ENCODE assay signal across 8 cellular contexts in the genomic region with DNA sequence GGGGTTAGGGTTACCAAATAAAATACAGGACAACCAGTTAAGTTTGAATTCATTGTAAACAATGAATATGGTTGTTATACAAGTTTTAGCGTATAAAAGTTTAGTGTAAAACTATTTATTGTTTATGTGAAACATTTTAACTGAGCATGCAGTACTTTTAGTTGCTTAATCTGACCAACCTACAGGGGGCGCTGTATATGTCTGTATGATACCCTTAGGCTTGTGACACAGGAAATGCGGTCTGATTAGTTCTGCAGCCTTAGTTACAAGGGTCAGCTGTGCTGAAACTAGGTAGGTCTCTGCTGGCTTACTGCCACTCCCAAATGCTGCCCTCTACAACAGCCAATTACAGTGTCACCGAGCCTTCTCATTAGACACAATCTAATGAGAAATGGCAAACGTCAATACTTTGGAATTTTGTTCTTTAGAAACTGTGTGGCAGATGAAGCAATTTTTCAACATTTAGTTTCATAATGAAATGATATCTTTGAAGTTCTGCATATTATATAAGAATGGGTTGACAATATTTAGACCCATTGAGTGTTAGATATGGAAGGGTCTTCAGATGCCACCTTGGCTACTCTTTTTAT. TPM values are rescaled to one million over a fixed set of nuclear protein-coding genes. Genes with fewer than 3 reads are reported as not detected.
DNase-seq lines count a peak whose midpoint lies in the region; ATAC-seq and TF ChIP-seq lines count a peak whose summit lies in the region.

No MANE protein-coding gene starts in this region.

- no peaks in the 10 kb centered on the region for H3K36me3 ChIP-seq in Panc1 (ENCODE audit: control insufficient read depth, insufficient read depth, low read length)

- intact Hi-C loops in Panc1 (cut with micrococcal nuclease; ENCODE audit: unreplicated experiment): no loop called here

- POLR2A ChIA-PET in Panc1 (lab: Charles Lee): no interaction called here

- DNase-seq in GM10266 (ENCODE audit: extremely low spot score) (peak; percentile 12), Panc1 (ENCODE audit: low read depth, low spot score) (no peak), iPS DF 19.7 (ENCODE audit: low read depth, low spot score) (peak; percentile 83), NCI-H1694 (lab: John Stamatoyannopoulos, UW) (no peak), T-helper 17 cell (no peak), caudate nucleus (lab: John Stamatoyannopoulos, UW) (no peak)

- no peaks in the 10 kb centered on the region for H3K27me3 ChIP-seq in Panc1 (ENCODE audit: control insufficient read depth, insufficient read depth, low read length)

- TF ChIP-seq CTCF in GM10266 (IDR thresholded peaks at IDR 0.05; ENCODE audit: control insufficient read depth, insufficient read depth, low read depth, missing control alignments): peak; percentile 48
- peak; percentile 33 for TF ChIP-seq CTCF in Panc1 (IDR thresholded peaks at IDR 0.05)

- CTCF ChIA-PET in Panc1 (lab: Charles Lee): no interaction called here

- no peak overlapping the region for H3K4me3 ChIP-seq in Panc1 (ENCODE audit: low read depth in 2 of 2, low read length in 2 of 2)

- H3K36me3 Mint-ChIP-seq in T-helper 17 cell (ENCODE audit: low read depth): no peaks in the 10 kb centered on the region

- H3K27me3 Mint-ChIP-seq in T-helper 17 cell: no peaks in the 10 kb centered on the region

- H3K4me3 Mint-ChIP-seq in T-helper 17 cell: no peak overlapping the region

- H3K4me1 Mint-ChIP-seq in T-helper 17 cell: no peaks in the 10 kb centered on the region

- H3K9me3 ChIP-seq in Panc1 (ENCODE audit: control insufficient read depth, insufficient read depth, low read depth, low read length) (0 out of 2 replicates have a peak, but pooled peaks cover 3% of the 10 kb centered on the region), T-helper 17 cell (ENCODE audit: control insufficient read depth, low read length, poor library complexity, severe bottlenecking) (no peaks in the 10 kb centered on the region)

- BruUV-seq in Panc1 (replicated peaks; lab: Mats Ljungman, UMichigan): no TSS peak

- ATAC-seq in GM19397 (IDR thresholded peaks at IDR 0.05; ENCODE audit: unreplicated experiment) (peak; percentile 97), HG03175 (IDR thresholded peaks at IDR 0.05; ENCODE audit: unreplicated experiment) (peak; percentile 99), Panc1 (no peak), T-helper 17 cell (no peak)

- in situ Hi-C loops in Panc1 (cut with HindIII; ENCODE audit: low pct_unique_long_range_greater_than_20kb, low sequenced_read_pairs): no loop called here

- no peak overlapping the region for H3K27ac ChIP-seq in Panc1 (ENCODE audit: low read length)
- no peak overlapping the region for H3K27ac ChIP-seq in caudate nucleus (ENCODE audit: low read depth, low read length)

- no peak overlapping the region for H3K27ac Mint-ChIP-seq in T-helper 17 cell

- H3K4me1 ChIP-seq in Panc1 (ENCODE audit: control insufficient read depth, insufficient read depth, low read length): no peaks in the 10 kb centered on the region

RNA-seq across cellular contexts. Expression of a gene that starts 56.2 kb away (rescaled TPM):
- total RNA-seq in Panc1 (2021; ENCODE audit: unreplicated experiment) (0.13 TPM), T-helper 17 cell (not detected)
- not detected for polyA plus RNA-seq in Panc1 (2012; ENCODE audit: insufficient read length)

Comparison
In these comparisons a context has a peak if more than half of its experiments do, and no peak if none do; other contexts are left out.
1. DNase-seq: peak in GM10266 (single experiment) and iPS DF 19.7 (single experiment); none in Panc1 (single experiment), NCI-H1694 (single experiment), T-helper 17 cell (0 of 3) and caudate nucleus (0 of 61).
2. ATAC-seq: peak in GM19397 (single experiment) and HG03175 (single experiment); none in Panc1 (single experiment) and T-helper 17 cell (single experiment).